ENCODE assay signal across 20 cellular contexts in the genomic region with DNA sequence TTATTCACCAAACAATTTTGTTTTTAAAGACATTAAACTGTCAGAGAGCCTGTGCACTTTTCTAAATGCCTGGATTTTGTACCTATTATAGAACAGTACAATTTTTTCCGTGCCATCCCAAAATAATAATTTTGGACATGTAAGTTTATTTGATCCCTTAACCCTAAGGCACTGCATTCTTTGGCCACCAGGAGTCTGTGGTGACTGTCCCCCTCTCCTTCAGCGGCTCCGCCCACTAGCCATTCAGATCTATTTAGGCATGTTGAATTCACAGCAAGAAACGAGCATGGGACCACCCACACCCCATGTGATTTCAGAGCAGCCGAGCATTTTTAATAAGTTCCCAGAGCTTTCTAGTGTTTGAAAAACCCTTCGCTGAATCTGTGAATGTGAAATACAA.
DNase-seq lines count a peak whose midpoint lies in the region; ATAC-seq and TF ChIP-seq lines count a peak whose summit lies in the region.
"Had no signal": no experiment of that assay in that cellular context is flagged by ENCODE, and none has a peak within 500 bp of the region (broad histone marks: within the 10 kb centered on the region; RNA-seq: fewer than 3 reads in every experiment).

No MANE protein-coding gene starts in this region.

- TF ChIP-seq CTCF in glutamatergic neuron (IDR thresholded peaks at IDR 0.05; ENCODE audit: partially characterized antibody, unreplicated experiment) (peak; percentile 63), type B pancreatic cell (conservative IDR thresholded peaks at IDR 0.05) (peak; percentile 75)

- H3K4me1 Mint-ChIP-seq in glutamatergic neuron (ENCODE audit: low read depth, unreplicated experiment) = peaks cover 34% of the 10 kb centered on the region
- H3K4me1 Mint-ChIP-seq in type B pancreatic cell (ENCODE audit: unreplicated experiment) = peaks cover 4% of the 10 kb centered on the region
- H3K4me1 Mint-ChIP-seq: naive thymus-derived CD8-positive, alpha-beta T cell had no signal

- H3K27ac Mint-ChIP-seq in glutamatergic neuron (ENCODE audit: unreplicated experiment) (no peak overlapping the region), type B pancreatic cell (no peak overlapping the region)
- H3K27ac Mint-ChIP-seq: activated CD4-positive, alpha-beta memory T cell treated with anti-CD3 and anti-CD28 coated beads for 36 hours; activated T-helper 1 cell treated with anti-CD3 and anti-CD28 coated beads, Interleukin-12 subunit alpha, Interleukin-12 subunit beta, Interleukin-2, Interleukin-4 antibody, amounts not matched to agents 30 ng/mL and 10 ng/mL and 1 ng/mL, durations not matched to agents 14 hours and 24 hours and 36 hours; naive thymus-derived CD8-positive, alpha-beta T cell had no signal

- H3K27me3 Mint-ChIP-seq in glutamatergic neuron (ENCODE audit: unreplicated experiment) (no peaks in the 10 kb centered on the region), type B pancreatic cell (no peaks in the 10 kb centered on the region)
- H3K27me3 Mint-ChIP-seq: activated CD4-positive, alpha-beta memory T cell treated with anti-CD3 and anti-CD28 coated beads for 36 hours had no signal

- no peak overlapping the region for H3K4me3 Mint-ChIP-seq in glutamatergic neuron (ENCODE audit: unreplicated experiment)
- H3K4me3 Mint-ChIP-seq in type B pancreatic cell = no peak overlapping the region
- H3K4me3 Mint-ChIP-seq: activated CD4-positive, alpha-beta memory T cell treated with anti-CD3 and anti-CD28 coated beads for 36 hours; activated T-helper 1 cell treated with anti-CD3 and anti-CD28 coated beads, Interleukin-12 subunit alpha, Interleukin-12 subunit beta, Interleukin-2, Interleukin-4 antibody, amounts not matched to agents 30 ng/mL and 10 ng/mL and 1 ng/mL, durations not matched to agents 14 hours and 24 hours and 36 hours; naive thymus-derived CD8-positive, alpha-beta T cell had no signal

- ATAC-seq in GM18517 (IDR thresholded peaks at IDR 0.05; ENCODE audit: unreplicated experiment) = no peak
- ATAC-seq: left ventricle myocardium superior; naive thymus-derived CD8-positive, alpha-beta T cell had no signal

- peak; percentile 8 for DNase-seq in DMS 273 (lab: John Stamatoyannopoulos, UW; ENCODE audit: unreplicated experiment)
- no peak for DNase-seq in DMS 273 treated with DMSO at 0.1 percent for 48 hours (lab: John Stamatoyannopoulos, UW)
- peak; percentile 7 for DNase-seq in RPMI8226
- peak; percentile 55 for DNase-seq in glutamatergic neuron
- no peak for DNase-seq in type B pancreatic cell (ENCODE audit: extremely low spot score, unreplicated experiment)
- no peak for DNase-seq in activated naive CD4-positive, alpha-beta T cell treated with Interleukin-2 at 50 U/mL for 16 hours
- DNase-seq in NCI-H2196 treated with DMSO at 0.1 percent for 48 hours (lab: John Stamatoyannopoulos, UW; ENCODE audit: unreplicated experiment) = no peak
- DNase-seq: 8988T; activated CD4-positive, alpha-beta memory T cell treated with anti-CD3 and anti-CD28 coated beads for 36 hours; esophagus squamous epithelium; hypothalamus; KBM-7; left ventricle myocardium superior; naive thymus-derived CD8-positive, alpha-beta T cell; NCI-H187; NCI-H69; Right ventricle myocardium superior; T-helper 9 cell had no signal

- H3K9me3 Mint-ChIP-seq in glutamatergic neuron (ENCODE audit: unreplicated experiment) = peaks cover 1% of the 10 kb centered on the region
- peaks cover 4% of the 10 kb centered on the region for H3K9me3 Mint-ChIP-seq in type B pancreatic cell
- H3K9me3 Mint-ChIP-seq: activated CD4-positive, alpha-beta memory T cell treated with anti-CD3 and anti-CD28 coated beads for 36 hours; activated T-helper 1 cell treated with anti-CD3 and anti-CD28 coated beads, Interleukin-12 subunit alpha, Interleukin-12 subunit beta, Interleukin-2, Interleukin-4 antibody, amounts not matched to agents 30 ng/mL and 10 ng/mL and 1 ng/mL, durations not matched to agents 14 hours and 24 hours and 36 hours; naive thymus-derived CD8-positive, alpha-beta T cell had no signal

- H3K36me3 Mint-ChIP-seq in glutamatergic neuron (ENCODE audit: unreplicated experiment) (no peaks in the 10 kb centered on the region), type B pancreatic cell (no peaks in the 10 kb centered on the region)
- H3K36me3 Mint-ChIP-seq: activated CD4-positive, alpha-beta memory T cell treated with anti-CD3 and anti-CD28 coated beads for 36 hours; naive thymus-derived CD8-positive, alpha-beta T cell had no signal

Comparison
In these comparisons a context has a peak if more than half of its experiments do, and no peak if none do; other contexts are left out.
1. DNase-seq: peak in DMS 273 (single experiment), RPMI8226 (single experiment) and glutamatergic neuron (single experiment); none in DMS 273 treated with DMSO at 0.1 percent for 48 hours (single experiment), type B pancreatic cell (single experiment), activated naive CD4-positive, alpha-beta T cell treated with Interleukin-2 at 50 U/mL for 16 hours (single experiment) and NCI-H2196 treated with DMSO at 0.1 percent for 48 hours (single experiment).